Comparison of ENCODE assay signal across 1 cellular context in the genomic region with DNA sequence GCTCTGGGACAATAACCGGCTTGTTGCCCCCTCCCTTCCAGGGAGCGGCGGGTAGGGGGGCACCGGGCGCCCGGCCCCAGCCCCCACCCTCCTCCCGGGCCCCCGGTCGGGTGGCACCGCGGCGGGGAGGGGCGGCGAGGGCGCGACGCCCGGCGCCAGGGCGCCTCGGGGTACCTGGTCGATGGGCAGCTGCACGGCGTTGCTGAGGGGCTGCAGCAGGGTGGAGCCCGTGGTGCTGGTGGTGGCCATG.
TF ChIP-seq lines count a peak whose summit lies in the region.

No MANE protein-coding gene starts in this region.

TF ChIP-seq in GM23338, 12 proteins besides CTCF, POLR2A, EP300 and RAD21 (continued from another document):
- TF ChIP-seq ZNF462 (CRISPR knock-in tag; IDR thresholded peaks at IDR 0.05): no peak
- TF ChIP-seq, protein P1, sequence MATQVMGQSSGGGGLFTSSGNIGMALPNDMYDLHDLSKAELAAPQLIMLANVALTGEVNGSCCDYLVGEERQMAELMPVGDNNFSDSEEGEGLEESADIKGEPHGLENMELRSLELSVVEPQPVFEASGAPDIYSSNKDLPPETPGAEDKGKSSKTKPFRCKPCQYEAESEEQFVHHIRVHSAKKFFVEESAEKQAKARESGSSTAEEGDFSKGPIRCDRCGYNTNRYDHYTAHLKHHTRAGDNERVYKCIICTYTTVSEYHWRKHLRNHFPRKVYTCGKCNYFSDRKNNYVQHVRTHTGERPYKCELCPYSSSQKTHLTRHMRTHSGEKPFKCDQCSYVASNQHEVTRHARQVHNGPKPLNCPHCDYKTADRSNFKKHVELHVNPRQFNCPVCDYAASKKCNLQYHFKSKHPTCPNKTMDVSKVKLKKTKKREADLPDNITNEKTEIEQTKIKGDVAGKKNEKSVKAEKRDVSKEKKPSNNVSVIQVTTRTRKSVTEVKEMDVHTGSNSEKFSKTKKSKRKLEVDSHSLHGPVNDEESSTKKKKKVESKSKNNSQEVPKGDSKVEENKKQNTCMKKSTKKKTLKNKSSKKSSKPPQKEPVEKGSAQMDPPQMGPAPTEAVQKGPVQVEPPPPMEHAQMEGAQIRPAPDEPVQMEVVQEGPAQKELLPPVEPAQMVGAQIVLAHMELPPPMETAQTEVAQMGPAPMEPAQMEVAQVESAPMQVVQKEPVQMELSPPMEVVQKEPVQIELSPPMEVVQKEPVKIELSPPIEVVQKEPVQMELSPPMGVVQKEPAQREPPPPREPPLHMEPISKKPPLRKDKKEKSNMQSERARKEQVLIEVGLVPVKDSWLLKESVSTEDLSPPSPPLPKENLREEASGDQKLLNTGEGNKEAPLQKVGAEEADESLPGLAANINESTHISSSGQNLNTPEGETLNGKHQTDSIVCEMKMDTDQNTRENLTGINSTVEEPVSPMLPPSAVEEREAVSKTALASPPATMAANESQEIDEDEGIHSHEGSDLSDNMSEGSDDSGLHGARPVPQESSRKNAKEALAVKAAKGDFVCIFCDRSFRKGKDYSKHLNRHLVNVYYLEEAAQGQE (IDR thresholded peaks at IDR 0.05; ENCODE audit: unreplicated experiment): no peak
- TF ChIP-seq ZNF114 (CRISPR knock-in tag; IDR thresholded peaks at IDR 0.05): no peak
- no peak for TF ChIP-seq EZH2phosphoT487 (IDR thresholded peaks at IDR 0.05; ENCODE audit: unreplicated experiment)
- no peak for TF ChIP-seq STAT1 (IDR thresholded peaks at IDR 0.05; ENCODE audit: unreplicated experiment)
- TF ChIP-seq ZNF331 (CRISPR knock-in tag; IDR thresholded peaks at IDR 0.05; ENCODE audit: low read depth): no peak
